Comparison of ENCODE assay signal across 13 cellular contexts in the genomic region with DNA sequence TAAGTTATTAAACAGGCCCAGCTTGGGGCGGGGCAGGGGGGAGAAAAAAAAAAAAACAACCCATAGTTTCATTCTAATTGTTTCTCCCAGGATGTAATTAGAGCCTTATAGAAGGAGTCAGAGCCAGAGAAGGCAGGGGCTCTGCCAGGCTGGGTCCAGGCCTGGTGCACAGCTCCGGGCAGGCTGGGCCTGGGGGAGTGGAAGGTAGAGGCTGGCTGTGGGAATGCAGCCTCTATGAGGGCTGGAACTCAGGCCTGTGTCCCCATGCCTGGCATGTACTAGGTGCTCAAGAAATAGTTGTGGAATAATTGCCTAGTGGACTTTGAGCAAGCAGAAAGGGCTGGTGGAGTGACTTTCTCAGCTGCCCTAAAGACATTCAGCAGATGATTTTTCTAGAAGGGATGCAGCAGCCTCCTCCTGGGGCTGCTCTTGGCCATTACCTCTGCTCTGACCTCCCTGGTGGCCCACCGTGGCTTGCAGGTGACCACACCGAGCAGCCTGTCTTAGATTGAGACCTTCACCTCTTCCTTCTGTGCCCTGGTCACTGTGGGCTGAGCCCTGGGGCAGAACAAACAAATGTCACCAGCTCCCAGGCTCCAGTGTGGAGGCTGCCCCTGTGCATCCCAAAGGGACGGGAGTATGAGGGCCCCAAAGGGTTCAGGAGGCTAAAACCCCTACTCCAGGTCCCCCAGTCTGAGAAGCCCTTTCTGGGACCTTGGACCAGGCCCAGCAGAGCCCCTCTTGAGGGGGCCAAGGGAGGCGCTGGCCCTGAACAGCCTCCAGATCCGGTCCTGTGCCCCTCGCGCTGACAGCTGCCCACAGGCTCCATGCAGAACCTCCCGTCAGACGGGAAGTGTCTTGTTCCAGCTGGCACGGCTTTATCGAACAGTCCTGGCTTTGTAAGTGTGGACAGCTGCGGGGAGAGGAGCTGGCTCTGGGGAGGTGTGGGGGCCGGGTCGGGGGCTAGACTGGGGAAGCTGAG. TPM values are rescaled to one million over a fixed set of nuclear protein-coding genes. Genes with fewer than 3 reads are reported as not detected.
DNase-seq lines count a peak whose midpoint lies in the region; ATAC-seq and TF ChIP-seq lines count a peak whose summit lies in the region.
"Had no signal": no experiment of that assay in that cellular context is flagged by ENCODE, and none has a peak within 500 bp of the region (broad histone marks: within the 10 kb centered on the region; RNA-seq: fewer than 3 reads in every experiment).

No MANE protein-coding gene starts in this region.

- peak; percentile 13 for DNase-seq in NCI-H2196 (lab: John Stamatoyannopoulos, UW; ENCODE audit: unreplicated experiment)
- DNase-seq in NCI-H2196 treated with DMSO at 0.1 percent for 48 hours (lab: John Stamatoyannopoulos, UW; ENCODE audit: unreplicated experiment): no peak
- peak in 1 of 2 experiments; percentile 65 for DNase-seq in SJSA1 (ENCODE audit: low read depth in 1 of 2, low spot score in 2 of 2)
- DNase-seq in heart right ventricle: peak; percentile 49 to 74
- peak; percentile 52 for DNase-seq in pons (ENCODE audit: low spot score)
- no peak for DNase-seq in stimulated activated naive CD4-positive, alpha-beta T cell (lab: John Stamatoyannopoulos, UW)
- no peak for DNase-seq in 8988T
- DNase-seq in NCI-H187 treated with DMSO at 0.1 percent for 48 hours (lab: John Stamatoyannopoulos, UW): no peak
- DNase-seq: colonic mucosa, Karpas-422, transverse colon had no signal

- H3K4me3 ChIP-seq in SJSA1 (no peak overlapping the region), heart right ventricle (no peak overlapping the region)
- H3K4me3 ChIP-seq: colonic mucosa, skin epidermis, transverse colon had no signal

- peak overlapping the region; percentile 54 for H3K27ac ChIP-seq in SJSA1
- H3K27ac ChIP-seq in heart right ventricle: peak overlapping the region in 5 of 10 donors; percentile 25 to 67 (median 41)
- H3K27ac ChIP-seq: colonic mucosa, transverse colon had no signal

- peak; percentile 71 to 91 (median 86) for ATAC-seq in heart right ventricle

- intact Hi-C loops in heart right ventricle (cut with DNase I): no loop called here

- H3K4me1 ChIP-seq in SJSA1 (replicated peaks) (peaks cover 51% of the 10 kb centered on the region), heart right ventricle (peaks cover 10 to 47% (median 28%) of the 10 kb centered on the region in 9 donors)
- H3K4me1 ChIP-seq: colonic mucosa had no signal

- H3K27me3 ChIP-seq in SJSA1 (replicated peaks): no peaks in the 10 kb centered on the region
- H3K27me3 ChIP-seq in heart right ventricle: no peaks in the 10 kb centered on the region
- H3K27me3 ChIP-seq: colonic mucosa, transverse colon had no signal

- WGBS in heart right ventricle, 2 donors: 24 to 31% methylated on average over 16 of the region's 16 CpGs

- H3K9me3 ChIP-seq in SJSA1 (replicated peaks) (0 out of 2 replicates have a peak, but pooled peaks cover 5% of the 10 kb centered on the region), heart right ventricle (peaks cover 0 to 19% (median 8%) of the 10 kb centered on the region in 11 donors)
- H3K9me3 ChIP-seq: colonic mucosa, transverse colon had no signal

- no peak for TF ChIP-seq CTCF in heart right ventricle (IDR thresholded peaks at IDR 0.05)

- H3K36me3 ChIP-seq in SJSA1 (peaks cover 6% of the 10 kb centered on the region; the same call in 1 of the 2 replicates), heart right ventricle (no peaks in the 10 kb centered on the region)
- H3K36me3 ChIP-seq: colonic mucosa, transverse colon had no signal

RNA-seq across cellular contexts. Expression of gene MYEOV, which starts 18.8 kb away (rescaled TPM):
- 3.4 and 5.3 TPM in 2 replicates for total RNA-seq in SJSA1 (2014; rRNA removed; shearing (Covaris generic))
- not detected for total RNA-seq in heart right ventricle
- polyA plus RNA-seq in heart right ventricle: under 1 TPM in 1 of 2 donors, not detected in 1; 0.07 TPM
- total RNA-seq: T-helper 1 cell treated with Interleukin-12 subunit alpha and Interleukin-12 subunit beta and Interleukin-4 antibody, amounts not matched to agents 30 ng/mL and 1 ng/mL, for 36 hours had no signal

Comparison
In these comparisons a context has a peak if more than half of its experiments do, and no peak if none do; other contexts are left out.
1. DNase-seq: peak in NCI-H2196 (single experiment), heart right ventricle (2 of 2) and pons (single experiment); none in NCI-H2196 treated with DMSO at 0.1 percent for 48 hours (single experiment), stimulated activated naive CD4-positive, alpha-beta T cell (0 of 6), 8988T (single experiment) and NCI-H187 treated with DMSO at 0.1 percent for 48 hours (single experiment).